ENCODE assay signal across 1 cellular context in genomic region chr3:52001443-52001974, GRCh38.
TF ChIP-seq lines count a peak whose summit lies in the region.

No MANE protein-coding gene starts in this region.

TF ChIP-seq in Ishikawa, 13 proteins besides CTCF, POLR2A, EP300 and RAD21 (continued from another document):
- TF ChIP-seq REST (IDR thresholded peaks at IDR 0.05; ENCODE audit: low read depth) (no peak), FOXM1 (IDR thresholded peaks at IDR 0.05; ENCODE audit: borderline replicate concordance, low read depth) (no peak), YY1 (IDR thresholded peaks at IDR 0.05; ENCODE audit: low read depth) (0 out of 2 replicates have a peak, but pooled peaks have one; percentile 28), CEBPB (IDR thresholded peaks at IDR 0.05) (no peak)
